8 cellular contexts compared by ENCODE assay signal in the genomic region with DNA sequence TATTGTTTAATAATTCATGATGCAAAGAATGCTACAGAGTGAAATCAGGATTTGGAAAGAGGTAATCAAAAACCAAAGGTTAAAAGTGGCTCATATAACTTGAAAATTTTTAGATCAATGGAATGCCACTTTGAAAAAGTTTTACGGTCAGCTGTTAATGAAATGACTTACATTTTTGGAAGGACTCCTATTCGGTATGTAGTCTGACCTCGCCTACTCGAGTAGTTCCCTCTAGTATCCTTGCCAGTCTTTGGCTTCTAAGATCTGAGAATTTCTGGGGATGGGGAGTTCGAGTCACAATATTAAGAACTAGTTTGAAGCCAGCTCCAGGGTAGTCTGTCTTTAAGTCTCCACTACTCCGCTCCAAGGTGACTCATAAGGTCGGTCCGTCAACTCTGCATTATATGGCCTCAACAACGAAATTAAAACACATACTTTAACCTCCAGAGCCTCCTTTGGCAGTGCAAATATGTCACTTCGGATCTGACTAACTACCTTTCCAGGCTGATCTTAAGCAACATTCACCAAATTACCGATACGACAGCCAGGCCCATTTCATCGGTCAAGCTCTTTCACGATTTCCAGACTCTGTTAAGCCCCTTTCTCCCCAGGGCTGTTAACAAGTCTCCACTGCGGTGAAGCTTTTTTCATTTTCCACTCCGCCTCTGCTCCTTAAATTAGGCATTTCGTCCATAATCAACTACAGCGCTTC. TPM values are rescaled to one million over a fixed set of nuclear protein-coding genes. Genes with fewer than 3 reads are reported as not detected.
DNase-seq lines count a peak whose midpoint lies in the region; ATAC-seq and TF ChIP-seq lines count a peak whose summit lies in the region.

No MANE protein-coding gene starts in this region.

- H3K27ac Mint-ChIP-seq in IgD-negative memory B cell = peak overlapping the region; percentile 97 to 100 (median 98)
- peak overlapping the region; percentile 100 for H3K27ac Mint-ChIP-seq in activated CD8-positive, alpha-beta T cell treated with anti-CD3 and anti-CD28 coated beads, Interleukin-2, amount 10 ng/mL, durations not matched to agents 7 days and 5 days

- no peaks in the 10 kb centered on the region for H3K36me3 ChIP-seq in parathyroid adenoma (ENCODE audit: control insufficient read depth, insufficient read depth, low read length)

- H3K4me3 Mint-ChIP-seq in IgD-negative memory B cell = peak overlapping the region; percentile 100
- peak overlapping the region; percentile 99 for H3K4me3 Mint-ChIP-seq in activated CD8-positive, alpha-beta T cell treated with anti-CD3 and anti-CD28 coated beads, Interleukin-2, amount 10 ng/mL, durations not matched to agents 7 days and 5 days

- no peaks in the 10 kb centered on the region for H3K27me3 ChIP-seq in parathyroid adenoma (ENCODE audit: control insufficient read depth, insufficient read depth, low read length)

- H2AFZ ChIP-seq in parathyroid adenoma = peak overlapping the region; percentile 93

- peak; percentile 78 for DNase-seq in ELR (ENCODE audit: low read depth)
- peak; percentile 40 for DNase-seq in activated CD8-positive, alpha-beta T cell treated with anti-CD3 and anti-CD28 coated beads, Interleukin-2, amount 10 ng/mL, durations not matched to agents 7 days and 5 days
- DNase-seq in glomerular visceral epithelial cell (ENCODE audit: extremely low spot score) = peak; percentile 50
- no peak for DNase-seq in COLO668 (lab: John Stamatoyannopoulos, UW; ENCODE audit: unreplicated experiment)
- DNase-seq in NCI-H510A (lab: John Stamatoyannopoulos, UW) = no peak

- H3K27ac ChIP-seq in parathyroid adenoma = peak overlapping the region; percentile 87

- peak; percentile 4 for ATAC-seq in GM21515 (IDR thresholded peaks at IDR 0.05; ENCODE audit: unreplicated experiment)
- peak; percentile 10 for ATAC-seq in activated CD8-positive, alpha-beta T cell treated with anti-CD3 and anti-CD28 coated beads, Interleukin-2, amount 10 ng/mL, durations not matched to agents 7 days and 5 days

- peak overlapping the region; percentile 83 for H3K4me3 ChIP-seq in parathyroid adenoma (ENCODE audit: low read depth, low read length)

- peaks cover 28 to 44% (median 33%) of the 10 kb centered on the region in 3 donors for H3K4me1 Mint-ChIP-seq in IgD-negative memory B cell
- H3K4me1 Mint-ChIP-seq in activated CD8-positive, alpha-beta T cell treated with anti-CD3 and anti-CD28 coated beads, Interleukin-2, amount 10 ng/mL, durations not matched to agents 7 days and 5 days (ENCODE audit: low read depth) = peaks cover 63% of the 10 kb centered on the region

- POLR2A ChIA-PET in activated CD8-positive, alpha-beta T cell treated with anti-CD3 and anti-CD28 coated beads, Interleukin-2, amount 10 ng/mL, durations not matched to agents 7 days and 5 days (lab: Charles Lee) = interaction anchor here (0.6 to 4.1 kb wide), 20 partner anchors 8 to 353 kb away, joined by 3 to 28 read pairs (median 4); partner anchors contain the start of genes ELF2, RAB33B and SETD7

- H3K4me1 ChIP-seq in parathyroid adenoma = peaks cover 7% of the 10 kb centered on the region

- H3K27me3 Mint-ChIP-seq in IgD-negative memory B cell = no peaks in the 10 kb centered on the region
- no peaks in the 10 kb centered on the region for H3K27me3 Mint-ChIP-seq in activated CD8-positive, alpha-beta T cell treated with anti-CD3 and anti-CD28 coated beads, Interleukin-2, amount 10 ng/mL, durations not matched to agents 7 days and 5 days (ENCODE audit: low read depth)

- H3K79me2 ChIP-seq in parathyroid adenoma = peaks cover 11% of the 10 kb centered on the region

- TF ChIP-seq CTCF in parathyroid adenoma (IDR thresholded peaks at IDR 0.05) = no peak

- no peaks in the 10 kb centered on the region for H3K9me3 ChIP-seq in parathyroid adenoma (ENCODE audit: control insufficient read depth, low read length)

- H3K36me3 Mint-ChIP-seq in IgD-negative memory B cell = no peaks in the 10 kb centered on the region
- peaks cover 32% of the 10 kb centered on the region for H3K36me3 Mint-ChIP-seq in activated CD8-positive, alpha-beta T cell treated with anti-CD3 and anti-CD28 coated beads, Interleukin-2, amount 10 ng/mL, durations not matched to agents 7 days and 5 days (ENCODE audit: low read depth)

- peak overlapping the region; percentile 33 for H3K9ac ChIP-seq in parathyroid adenoma

- peaks cover 0 to 3% (median 1%) of the 10 kb centered on the region in 3 donors for H3K9me3 Mint-ChIP-seq in IgD-negative memory B cell
- no peaks in the 10 kb centered on the region for H3K9me3 Mint-ChIP-seq in activated CD8-positive, alpha-beta T cell treated with anti-CD3 and anti-CD28 coated beads, Interleukin-2, amount 10 ng/mL, durations not matched to agents 7 days and 5 days (ENCODE audit: insufficient read depth)

- CTCF ChIA-PET in activated CD8-positive, alpha-beta T cell treated with anti-CD3 and anti-CD28 coated beads, Interleukin-2, amount 10 ng/mL, durations not matched to agents 7 days and 5 days (lab: Charles Lee) = interaction anchor here (0.8 to 3.3 kb wide), 12 partner anchors 8 to 272 kb away, joined by 3 to 16 read pairs (median 4); no protein-coding TSS in a partner anchor

- H3K4me2 ChIP-seq in parathyroid adenoma (ENCODE audit: low read length) = peak overlapping the region; percentile 75

RNA-seq across cellular contexts. Expression of gene NAA15, which starts 0.7 kb away (rescaled TPM):
- 38.9 TPM for polyA plus RNA-seq in IgD-negative memory B cell
- 10 to 100 TPM; 61.2 to 66.2 TPM for total RNA-seq in activated CD8-positive, alpha-beta T cell treated with anti-CD3 and anti-CD28 coated beads, Interleukin-2, amount 10 ng/mL, durations not matched to agents 7 days and 5 days

RNA-seq across cellular contexts. Expression of gene NDUFC1, which starts 1.7 kb away (rescaled TPM):
- 107 TPM for polyA plus RNA-seq in IgD-negative memory B cell
- 10 to 100 TPM; 48.0 to 49.7 TPM for total RNA-seq in activated CD8-positive, alpha-beta T cell treated with anti-CD3 and anti-CD28 coated beads, Interleukin-2, amount 10 ng/mL, durations not matched to agents 7 days and 5 days

RNA-seq across cellular contexts. Expression of gene MGARP, which starts 20.6 kb away (rescaled TPM):
- polyA plus RNA-seq in IgD-negative memory B cell = 0.19 TPM
- total RNA-seq in activated CD8-positive, alpha-beta T cell treated with anti-CD3 and anti-CD28 coated beads, Interleukin-2, amount 10 ng/mL, durations not matched to agents 7 days and 5 days = under 1 TPM in 1 of 2 experiments, not detected in 1; 0.26 TPM

Comparison
In these comparisons a context has a peak if more than half of its experiments do, and no peak if none do; other contexts are left out.
1. DNase-seq: peak in ELR (single experiment), activated CD8-positive, alpha-beta T cell treated with anti-CD3 and anti-CD28 coated beads, Interleukin-2, amount 10 ng/mL, durations not matched to agents 7 days and 5 days (single experiment) and glomerular visceral epithelial cell (single experiment); none in COLO668 (single experiment) and NCI-H510A (single experiment).